Comparison of ENCODE assay signal across 13 cellular contexts in the genomic region with DNA sequence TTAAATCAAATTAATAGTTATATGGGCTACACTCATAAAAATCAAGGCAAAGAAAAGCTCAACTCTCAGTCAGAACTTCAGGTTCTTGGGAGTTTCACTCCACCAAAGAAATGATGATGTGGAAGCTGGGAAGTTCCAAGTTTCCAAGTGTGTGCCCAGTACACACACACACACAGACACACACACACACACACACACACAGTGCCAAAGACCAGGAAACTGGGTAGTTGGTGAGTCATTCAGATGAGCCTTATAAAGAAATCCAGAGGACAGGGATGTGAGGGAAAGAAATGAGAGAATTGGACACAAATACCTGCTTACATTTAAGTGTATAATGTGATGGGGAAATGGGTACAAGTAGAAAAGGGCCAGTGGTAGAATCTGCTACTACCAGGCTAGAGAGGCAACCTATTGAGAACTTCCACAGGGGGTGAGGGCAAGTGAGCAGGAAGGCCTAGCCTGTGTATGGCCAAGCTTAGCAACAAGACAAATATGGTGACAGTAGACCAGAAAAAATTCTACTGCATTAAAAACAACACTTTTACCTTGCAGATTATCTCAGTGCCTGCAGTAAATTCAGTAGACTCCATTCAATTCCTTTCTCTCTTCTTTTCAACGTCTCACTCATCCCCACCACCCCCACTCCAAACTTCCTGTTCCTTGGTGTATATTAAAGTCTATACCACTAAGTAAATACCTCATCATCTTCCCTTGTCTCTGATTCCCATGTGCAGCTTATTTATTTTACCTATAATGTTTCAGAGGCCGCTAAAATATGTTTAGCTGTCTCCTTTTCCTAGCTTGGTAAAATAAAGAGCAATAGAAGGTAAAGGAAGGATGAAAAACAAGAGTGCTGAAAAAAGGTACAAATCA.
A peak's percentile ranks its signal among the peaks of the same experiment; 100 is the strongest.
DNase-seq lines count a peak whose midpoint lies in the region; ATAC-seq, FAIRE-seq and TF ChIP-seq lines count a peak whose summit lies in the region.
"Had no signal": no experiment of that assay in that cellular context is flagged by ENCODE, and none has a peak within 500 bp of the region (broad histone marks: within the 10 kb centered on the region; RNA-seq: fewer than 3 reads in every experiment).

No MANE protein-coding gene starts in this region.

- H3K36me3 ChIP-seq in K562 (ENCODE audit: control insufficient read depth, insufficient read depth, low read length), result no peaks in the 10 kb centered on the region; the same call in 2 of the 3 replicates
- H3K36me3 ChIP-seq in keratinocyte (ENCODE audit: control insufficient read depth in 2 of 2, extremely low read depth in 1 of 2, insufficient read depth in 2 of 2, low read length in 2 of 2), result no peaks in the 10 kb centered on the region

- POLR2A ChIA-PET in K562 (lab: Yijun Ruan, JAX), result interaction anchor here (1.0 kb wide), 1 partner anchor 8 kb away, joined by 4 read pairs; no protein-coding TSS in a partner anchor

- H4K20me1 ChIP-seq in K562 (replicated peaks; ENCODE audit: control insufficient read depth, insufficient read depth, low read length) (no peaks in the 10 kb centered on the region), keratinocyte (ENCODE audit: control insufficient read depth, extremely low read depth, insufficient read depth, low read length) (no peaks in the 10 kb centered on the region)

- in situ Hi-C loops in K562 (cut with MboI), result loop anchor here (25.0 kb wide), 1 partner anchor 1355 kb away; no protein-coding TSS in a partner anchor

- ATAC-seq in K562 (peak; percentile 51), GM18511 (IDR thresholded peaks at IDR 0.05; ENCODE audit: unreplicated experiment) (no peak), GM18520 (IDR thresholded peaks at IDR 0.05; ENCODE audit: unreplicated experiment) (no peak)
- no peak for ATAC-seq in stimulated activated memory B cell treated with anti-CD40 and anti-IgM and Interleukin-4, amounts not matched to agents 10 μg/mL and 1 μg/mL and 100 μg/mL, for 72 hours
- ATAC-seq: natural killer cell treated with Interleukin-12 subunit alpha and Interleukin-12 subunit beta and Interleukin-15 and Interleukin-18, amount 100 ng/mL, for 72 hours had no signal

- H3K79me2 ChIP-seq in K562 (ENCODE audit: control insufficient read depth, insufficient read depth, low read length) (peaks cover 23% of the 10 kb centered on the region; the same call in 1 of the 3 replicates), keratinocyte (ENCODE audit: control insufficient read depth, insufficient read depth, low read length) (no peaks in the 10 kb centered on the region)

- TF ChIP-seq CTCF in 22Rv1 (IDR thresholded peaks at IDR 0.05) (no peak), K562 (IDR thresholded peaks at IDR 0.05 in 2 of 3, conservative IDR thresholded peaks at IDR 0.05 in 1 of 3; ENCODE audit: insufficient read depth in 2 of 3, low read depth in 1 of 3, low read length in 3 of 3) (no peak), keratinocyte (optimal IDR thresholded peaks at IDR 0.05 in 1 of 3, IDR thresholded peaks at IDR 0.05 in 1 of 3, conservative IDR thresholded peaks at IDR 0.05 in 1 of 3; ENCODE audit: extremely low read depth in 1 of 3, insufficient read depth in 2 of 3, low read length in 3 of 3) (no peak)

- H3K9me1 ChIP-seq in K562 (ENCODE audit: control insufficient read depth, insufficient read depth, low read length) (no peaks in the 10 kb centered on the region), keratinocyte (ENCODE audit: control insufficient read depth, extremely low read depth, insufficient read depth, low read length) (no peaks in the 10 kb centered on the region)

- no peaks in the 10 kb centered on the region for H3K36me3 Mint-ChIP-seq in stimulated activated memory B cell treated with anti-CD40 and anti-IgM and Interleukin-4, amounts not matched to agents 10 μg/mL and 1 μg/mL and 100 μg/mL, for 72 hours
- H3K36me3 Mint-ChIP-seq: natural killer cell treated with Interleukin-12 subunit alpha and Interleukin-12 subunit beta and Interleukin-15 and Interleukin-18, amount 100 ng/mL, for 72 hours had no signal

- H3K9ac ChIP-seq in K562 (ENCODE audit: insufficient read depth in 1 of 2, low read depth in 2 of 2, low read length in 2 of 2), result peak overlapping the region in 1 of 2 experiments; percentile 44; a peak in 2 of 4 replicates
- no peak overlapping the region for H3K9ac ChIP-seq in keratinocyte (ENCODE audit: control insufficient read depth, extremely low read depth, insufficient read depth, low read length)

- intact Hi-C loops in K562 (cut with micrococcal nuclease), result no loop called here

- no peak for TF ChIP-seq EP300 in K562 (IDR thresholded peaks at IDR 0.05; ENCODE audit: low read length)

- H3K9me3 ChIP-seq in K562 (replicated peaks; ENCODE audit: control insufficient read depth, insufficient read depth, low read depth, low read length) (no peaks in the 10 kb centered on the region; the same call in 1 of the 2 replicates), keratinocyte (ENCODE audit: control insufficient read depth, low read depth, low read length) (no peaks in the 10 kb centered on the region)

- H3K4me2 ChIP-seq in K562 (ENCODE audit: insufficient read depth, low read length) (peak overlapping the region; percentile 20; the same call in 1 of the 2 replicates), keratinocyte (ENCODE audit: control insufficient read depth, extremely low read depth, insufficient read depth, low read depth, low read length) (no peak overlapping the region)

- no peak for TF ChIP-seq POLR2A in K562 (conservative IDR thresholded peaks at IDR 0.05)

- BruUV-seq in K562 (replicated peaks; lab: Mats Ljungman, UMichigan), result no TSS peak

- H3K27me3 Mint-ChIP-seq in stimulated activated memory B cell treated with anti-CD40 and anti-IgM and Interleukin-4, amounts not matched to agents 10 μg/mL and 1 μg/mL and 100 μg/mL, for 72 hours, result no peaks in the 10 kb centered on the region
- H3K27me3 Mint-ChIP-seq: natural killer cell treated with Interleukin-12 subunit alpha and Interleukin-12 subunit beta and Interleukin-15 and Interleukin-18, amount 100 ng/mL, for 72 hours had no signal

- H3K27ac ChIP-seq in 22Rv1 (peak overlapping the region; percentile 38; the same call in 1 of the 2 replicates), K562 (ENCODE audit: extremely low read depth, low read depth, low read length) (peak overlapping the region; percentile 40), keratinocyte (ENCODE audit: control insufficient read depth, insufficient read depth, low read length) (no peak overlapping the region)

- no peaks in the 10 kb centered on the region for H3K27me3 ChIP-seq in K562 (ENCODE audit: control insufficient read depth in 2 of 2, insufficient read depth in 2 of 2, low read length in 2 of 2)
- no peaks in the 10 kb centered on the region for H3K27me3 ChIP-seq in keratinocyte (ENCODE audit: control insufficient read depth, extremely low read depth, insufficient read depth, low read length)

- no peak for FAIRE-seq in K562 (lab: Jason Lieb, UNC)
- FAIRE-seq in keratinocyte (lab: Jason Lieb, UNC), result peak; percentile 71
- FAIRE-seq: GM19239 had no signal

- no peaks in the 10 kb centered on the region for H3K4me1 Mint-ChIP-seq in stimulated activated memory B cell treated with anti-CD40 and anti-IgM and Interleukin-4, amounts not matched to agents 10 μg/mL and 1 μg/mL and 100 μg/mL, for 72 hours

- CTCF ChIA-PET in K562 (lab: Yijun Ruan, JAX; ENCODE audit: low intra/inter-chr PET ratio), result no interaction called here

- H2AFZ ChIP-seq in K562 (ENCODE audit: low read depth, low read length), result peak overlapping the region; percentile 80
- no peak overlapping the region for H2AFZ ChIP-seq in keratinocyte (ENCODE audit: control insufficient read depth, low read length)

- TF ChIP-seq RAD21 in K562 (CRISPR knock-in tag; conservative IDR thresholded peaks at IDR 0.05 in 1 of 2, IDR thresholded peaks at IDR 0.05 in 1 of 2), result no peak

- 32% methylated on average over 2 of the region's 2 CpGs for WGBS in K562 (ENCODE audit: insufficient coverage, low coverage, missing lambda C conversion rate)

- DNase-seq in HT1080 (ENCODE audit: low read depth) (peak; percentile 85), K562 (ENCODE audit: extremely low read depth in 1 of 4, low spot score in 3 of 4) (peak in 1 of 4 experiments; percentile 57), keratinocyte (ENCODE audit: low read depth, low spot score) (no peak), activated gamma-delta T cell treated with Interleukin-2 at 50 U/mL for 16 hours (no peak)
- DNase-seq: 8988T; central memory CD4-positive, alpha-beta T cell; substantia nigra had no signal

- no peak overlapping the region for H3K27ac Mint-ChIP-seq in stimulated activated memory B cell treated with anti-CD40 and anti-IgM and Interleukin-4, amounts not matched to agents 10 μg/mL and 1 μg/mL and 100 μg/mL, for 72 hours
- H3K27ac Mint-ChIP-seq: natural killer cell treated with Interleukin-12 subunit alpha and Interleukin-12 subunit beta and Interleukin-15 and Interleukin-18, amount 100 ng/mL, for 72 hours had no signal

- no peak overlapping the region for H3K4me3 Mint-ChIP-seq in stimulated activated memory B cell treated with anti-CD40 and anti-IgM and Interleukin-4, amounts not matched to agents 10 μg/mL and 1 μg/mL and 100 μg/mL, for 72 hours
- H3K4me3 Mint-ChIP-seq: natural killer cell treated with Interleukin-12 subunit alpha and Interleukin-12 subunit beta and Interleukin-15 and Interleukin-18, amount 100 ng/mL, for 72 hours had no signal

- H3K4me1 ChIP-seq in K562 (replicated peaks in 1 of 2; ENCODE audit: control insufficient read depth in 2 of 2, insufficient read depth in 2 of 2, low read length in 2 of 2) (peaks cover 0 to 50% of the 10 kb centered on the region in 2 experiments; a peak in 4 of 5 replicates), keratinocyte (ENCODE audit: control insufficient read depth, extremely low read depth, insufficient read depth, low read length) (peaks cover 33% of the 10 kb centered on the region)

- H3K4me3 ChIP-seq in K562, result no peak overlapping the region
- no peak overlapping the region for H3K4me3 ChIP-seq in keratinocyte (ENCODE audit: control insufficient read depth in 2 of 3, extremely low read depth in 1 of 3, insufficient read depth in 2 of 3, low read depth in 1 of 3, low read length in 3 of 3)

- dilution Hi-C loops in keratinocyte (cut with MboI; ENCODE audit: extremely low pct_ligation_motif_present, low sequenced_read_pairs), result no loop called here

- H3K9me3 Mint-ChIP-seq in stimulated activated memory B cell treated with anti-CD40 and anti-IgM and Interleukin-4, amounts not matched to agents 10 μg/mL and 1 μg/mL and 100 μg/mL, for 72 hours, result no peaks in the 10 kb centered on the region
- H3K9me3 Mint-ChIP-seq: natural killer cell treated with Interleukin-12 subunit alpha and Interleukin-12 subunit beta and Interleukin-15 and Interleukin-18, amount 100 ng/mL, for 72 hours had no signal

TF ChIP-seq in K562, 482 proteins besides CTCF, POLR2A, EP300 and RAD21 (continues in another document):
- TF ChIP-seq RCOR1 (IDR thresholded peaks at IDR 0.05; ENCODE audit: borderline replicate concordance in 1 of 2, low read depth in 2 of 2, low read length in 2 of 2) (0 out of 4 replicates have a peak, but pooled peaks of 1 of the 2 experiments have one; percentile 17), ZNF133 (CRISPR knock-in tag; IDR thresholded peaks at IDR 0.05) (no peak)
